Comparison of ENCODE assay signal across 21 cellular contexts in the genomic region with DNA sequence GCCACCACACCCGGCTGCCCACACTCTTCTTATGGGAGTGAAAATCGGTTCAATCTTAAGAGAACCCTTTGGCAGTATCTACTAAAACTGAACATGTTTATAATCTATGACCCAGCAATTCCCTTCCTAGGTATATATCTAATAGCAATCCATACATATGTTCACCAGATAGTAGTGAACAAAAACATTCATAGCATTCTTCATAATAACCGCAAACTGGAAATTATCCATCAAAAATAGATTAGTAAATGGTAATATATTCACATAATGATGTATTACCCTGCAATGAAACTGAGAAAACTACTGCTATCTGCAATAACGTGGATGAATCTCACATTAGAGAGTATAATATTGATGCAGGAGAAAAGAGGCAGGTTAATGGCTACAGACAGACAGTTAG. TPM values are rescaled to one million over a fixed set of nuclear protein-coding genes. Genes with fewer than 3 reads are reported as not detected.
A peak's percentile ranks its signal among the peaks of the same experiment; 100 is the strongest.
DNase-seq lines count a peak whose midpoint lies in the region; ATAC-seq, FAIRE-seq and TF ChIP-seq lines count a peak whose summit lies in the region.
"Had no signal": no experiment of that assay in that cellular context is flagged by ENCODE, and none has a peak within 500 bp of the region (broad histone marks: within the 10 kb centered on the region; RNA-seq: fewer than 3 reads in every experiment).

No MANE protein-coding gene starts in this region.

- H2AFZ ChIP-seq in osteoblast (ENCODE audit: low read length) = no peak overlapping the region

- WGBS in A549 (ENCODE audit: missing lambda C conversion rate) = 37% methylated on average over 4 of the region's 4 CpGs

- no peak for TF ChIP-seq EP300 in A549 (IDR thresholded peaks at IDR 0.05)

- H3K79me2 ChIP-seq in osteoblast (ENCODE audit: insufficient read depth, low read length) = no peaks in the 10 kb centered on the region

- H3K27me3 ChIP-seq in osteoblast (ENCODE audit: insufficient read depth, low read length) = no peaks in the 10 kb centered on the region
- H3K27me3 ChIP-seq: BLaER1 treated with 17β-estradiol and CSF1 and Interleukin-3, amounts not matched to agents 10 nM and 100 nM had no signal

- POLR2A ChIA-PET in A549 (lab: Yijun Ruan, JAX) = no interaction called here

- no peak for ATAC-seq in A549
- no peak for ATAC-seq in GM18519 (IDR thresholded peaks at IDR 0.05; ENCODE audit: low FRiP score, unreplicated experiment)
- ATAC-seq: CD8-positive, alpha-beta T cell had no signal

- no peak overlapping the region for H3K27ac ChIP-seq in A549
- no peak overlapping the region for H3K27ac ChIP-seq in osteoblast (ENCODE audit: low read depth, low read length)
- H3K27ac ChIP-seq: 22Rv1; BLaER1 treated with 17β-estradiol and CSF1 and Interleukin-3, amounts not matched to agents 10 nM and 100 nM; C4-2B had no signal

- no peak for TF ChIP-seq POLR2A in A549 (IDR thresholded peaks at IDR 0.05; ENCODE audit: low read length)

- CTCF ChIA-PET in A549 (lab: Yijun Ruan, JAX) = interaction anchor here (3.3 kb wide), 1 partner anchor 277 kb away, joined by 18 read pairs; no protein-coding TSS in a partner anchor

- no peak for TF ChIP-seq CTCF in A549 (IDR thresholded peaks at IDR 0.05)
- TF ChIP-seq CTCF in fibroblast of mammary gland (conservative IDR thresholded peaks at IDR 0.05; ENCODE audit: control insufficient read depth, insufficient read depth, low read depth, low read length) = no peak
- TF ChIP-seq CTCF in osteoblast (IDR thresholded peaks at IDR 0.05; ENCODE audit: extremely low read depth, low read depth, low read length) = no peak

- no peak for TF ChIP-seq RAD21 in A549 (conservative IDR thresholded peaks at IDR 0.05 in 1 of 2, IDR thresholded peaks at IDR 0.05 in 1 of 2)

- H3K36me3 ChIP-seq in osteoblast (ENCODE audit: insufficient read depth, low read length) = no peaks in the 10 kb centered on the region
- H3K36me3 ChIP-seq: BLaER1 treated with 17β-estradiol and CSF1 and Interleukin-3, amounts not matched to agents 10 nM and 100 nM had no signal

- DNase-seq in A549 (ENCODE audit: low read depth in 1 of 2, low spot score in 1 of 2) (no peak), EH (ENCODE audit: low read depth) (peak; percentile 32), fibroblast of mammary gland (ENCODE audit: low read depth) (peak; percentile 60), osteoblast (ENCODE audit: insufficient read length, low spot score, missing footprints) (peak; percentile 51), COR-L47 (lab: John Stamatoyannopoulos, UW) (no peak), NCI-H187 (lab: John Stamatoyannopoulos, UW) (no peak)
- DNase-seq: ACHN; AML-193; CD4-positive, alpha-beta T cell; CD8-positive, alpha-beta T cell; DMS 273 treated with DMSO at 0.1 percent for 48 hours; DMS153; DMS53; DMS79 treated with DMSO at 0.1 percent for 48 hours; GF-D8 had no signal

- H3K4me1 ChIP-seq in A549 = no peaks in the 10 kb centered on the region
- peaks cover 5% of the 10 kb centered on the region for H3K4me1 ChIP-seq in osteoblast (ENCODE audit: insufficient read depth, low read length)

- no peaks in the 10 kb centered on the region for H4K20me1 ChIP-seq in osteoblast (ENCODE audit: insufficient read depth, low read length)
- H4K20me1 ChIP-seq: BLaER1 treated with 17β-estradiol and CSF1 and Interleukin-3, amounts not matched to agents 10 nM and 100 nM had no signal

- H3K4me2 ChIP-seq in A549 (no peak overlapping the region), osteoblast (ENCODE audit: insufficient read depth, low read length) (no peak overlapping the region)
- H3K4me2 ChIP-seq: BLaER1 treated with 17β-estradiol and CSF1 and Interleukin-3, amounts not matched to agents 10 nM and 100 nM had no signal

- FAIRE-seq in A549 (lab: Jason Lieb, UNC) = peak; percentile 23
- FAIRE-seq: G401.6, GM12891 had no signal

- no peaks in the 10 kb centered on the region for H3K9me3 ChIP-seq in A549
- no peaks in the 10 kb centered on the region for H3K9me3 ChIP-seq in osteoblast (ENCODE audit: low read depth, low read length)

- H3K4me3 ChIP-seq in A549 (no peak overlapping the region), fibroblast of mammary gland (ENCODE audit: control insufficient read depth, low read depth, low read length) (no peak overlapping the region), osteoblast (ENCODE audit: insufficient read depth, low read length) (no peak overlapping the region)
- H3K4me3 ChIP-seq: BLaER1 treated with 17β-estradiol and CSF1 and Interleukin-3, amounts not matched to agents 10 nM and 100 nM had no signal

TF ChIP-seq in A549, 52 proteins besides CTCF, POLR2A, EP300 and RAD21:
- TF ChIP-seq, protein P1, sequence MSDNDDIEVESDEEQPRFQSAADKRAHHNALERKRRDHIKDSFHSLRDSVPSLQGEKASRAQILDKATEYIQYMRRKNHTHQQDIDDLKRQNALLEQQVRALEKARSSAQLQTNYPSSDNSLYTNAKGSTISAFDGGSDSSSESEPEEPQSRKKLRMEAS (IDR thresholded peaks at IDR 0.05) = no peak
- TF ChIP-seq JUNB (IDR thresholded peaks at IDR 0.05) = no peak
- no peak for TF ChIP-seq RNF2 (IDR thresholded peaks at IDR 0.05; ENCODE audit: borderline replicate concordance, low read depth)
- no peak for TF ChIP-seq HEYL (CRISPR knock-in tag; IDR thresholded peaks at IDR 0.05)
- no peak for TF ChIP-seq MAFK (IDR thresholded peaks at IDR 0.05; ENCODE audit: partially characterized antibody)
- TF ChIP-seq CEBPB (IDR thresholded peaks at IDR 0.05) = no peak
- TF ChIP-seq NFE2L2 (conservative IDR thresholded peaks at IDR 0.05; ENCODE audit: low read length) = no peak

RNA-seq across cellular contexts. Expression of a gene that starts 23.1 kb away (rescaled TPM):
- polyA plus RNA-seq in A549 (2011; rRNA removed) (72.7 and 80.5 TPM in 2 replicates), A549 (2017; fragmentation: RNase III; extraction: RNeasy Plus Mini Kit Qiagen cat#74134 plus additional on column Dnase treatment) (88.4 to 98.3 TPM (median 96.9 TPM) in 3 replicates)
- 95.5 and 97.0 TPM in 2 replicates for polyA plus RNA-seq in A549 (2012; cell fraction: cytosol; rRNA removed)
- 32.6 and 50.6 TPM in 2 replicates for polyA plus RNA-seq in A549 (2012; cell fraction: nucleus; rRNA removed)
- polyA minus RNA-seq in A549 (2011; rRNA and poly(A)+ RNA removed) = 36.1 and 44.1 TPM in 2 replicates
- total RNA-seq in osteoblast = 106 and 109 TPM in 2 replicates

Comparison
In these comparisons a context has a peak if more than half of its experiments do, and no peak if none do; other contexts are left out.
1. DNase-seq: peak in EH (single experiment), fibroblast of mammary gland (single experiment) and osteoblast (single experiment); none in A549 (0 of 2), COR-L47 (single experiment) and NCI-H187 (0 of 2).